In the genomic region with DNA sequence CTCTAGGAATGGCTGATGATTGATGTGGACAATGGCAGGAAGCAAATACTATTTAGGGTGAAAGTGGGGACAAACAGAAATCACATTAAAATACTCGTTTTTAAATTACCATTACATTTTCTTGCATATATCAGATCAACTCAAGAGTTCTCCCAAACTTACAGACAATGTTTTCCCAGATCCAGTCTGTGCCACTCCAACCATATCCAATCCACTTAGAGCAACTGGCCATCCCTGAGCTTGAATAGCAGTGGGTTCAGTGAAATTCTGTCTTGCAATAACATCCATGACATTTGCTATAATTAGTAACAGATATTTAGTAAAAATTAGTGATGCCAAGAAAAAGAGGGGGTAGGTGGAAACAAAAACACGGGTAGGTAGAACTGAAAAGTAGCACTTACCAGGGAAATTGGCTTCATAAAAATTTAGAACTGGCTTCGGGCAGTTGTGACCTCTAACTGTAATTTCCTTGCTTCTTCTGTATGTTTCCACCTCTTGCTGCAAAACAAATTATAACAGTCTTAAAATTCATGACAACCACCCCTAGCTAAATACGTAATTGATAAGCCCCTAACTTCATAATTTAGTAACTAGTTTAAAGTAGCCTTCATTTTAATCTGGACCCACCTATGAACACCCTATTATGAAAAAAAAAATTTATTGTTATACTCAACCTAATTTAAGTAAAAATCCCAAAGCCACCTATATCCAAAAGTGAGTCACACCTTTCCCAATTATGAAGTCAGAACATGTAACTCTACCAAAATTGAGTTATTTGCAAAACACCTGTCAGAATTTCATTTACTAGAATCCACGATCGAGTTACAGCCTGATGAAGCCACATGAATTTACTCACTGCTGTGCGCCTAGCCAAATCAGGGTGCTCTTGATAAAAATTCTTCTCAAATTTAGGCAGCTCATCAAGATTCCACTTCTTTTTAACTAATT, we compare ENCODE assay signal across 7 cellular contexts. TPM values are rescaled to one million over a fixed set of nuclear protein-coding genes. Genes with fewer than 3 reads are reported as not detected.
DNase-seq lines count a peak whose midpoint lies in the region; ATAC-seq lines count a peak whose summit lies in the region.

No MANE protein-coding gene starts in this region.

- WGBS in HUES64: 78% methylated on average over 7 of the region's 7 CpGs

- H3K9me3 ChIP-seq in HUES64 (ENCODE audit: insufficient read depth, low read depth, low read length) (no peaks in the 10 kb centered on the region), iPS-20b (ENCODE audit: insufficient read depth, low read depth, low read length) (no peaks in the 10 kb centered on the region; the same call in 1 of the 2 replicates), stomach smooth muscle (ENCODE audit: control insufficient read depth in 2 of 2, low read length in 2 of 2) (no peaks in the 10 kb centered on the region)

- H3K36me3 ChIP-seq in HUES64 (ENCODE audit: insufficient read depth, low read length) (peaks cover 72% of the 10 kb centered on the region), iPS-20b (ENCODE audit: insufficient read depth, low read depth, low read length) (peaks cover 68% of the 10 kb centered on the region), stomach smooth muscle (ENCODE audit: control insufficient read depth in 2 of 2, insufficient read depth in 2 of 2, low read length in 2 of 2) (peaks cover 48 to 58% of the 10 kb centered on the region in 2 donors)

- H3K4me3 ChIP-seq in HUES64 (ENCODE audit: low read length): peak overlapping the region; percentile 95
- peak overlapping the region; percentile 100 for H3K4me3 ChIP-seq in iPS-20b (ENCODE audit: low read length)
- peak overlapping the region; percentile 98 to 100 for H3K4me3 ChIP-seq in stomach smooth muscle (ENCODE audit: low read length in 2 of 2)

- no peak for ATAC-seq in HG03571 (IDR thresholded peaks at IDR 0.05; ENCODE audit: unreplicated experiment)
- ATAC-seq in GM18858 (IDR thresholded peaks at IDR 0.05; ENCODE audit: unreplicated experiment): no peak

- peaks cover 37% of the 10 kb centered on the region for H3K36me3 Mint-ChIP-seq in activated naive CD8-positive, alpha-beta T cell

- H3K4me1 ChIP-seq in HUES64 (ENCODE audit: insufficient read depth, low read length): peaks cover 28% of the 10 kb centered on the region; the same call in 1 of the 2 replicates
- H3K4me1 ChIP-seq in iPS-20b (ENCODE audit: insufficient read depth, low read length): peaks cover 9% of the 10 kb centered on the region; the same call in 1 of the 2 replicates
- peaks cover 34% of the 10 kb centered on the region for H3K4me1 ChIP-seq in stomach smooth muscle (ENCODE audit: control insufficient read depth, insufficient read depth, low read length)

- peaks cover 71% of the 10 kb centered on the region for H3K4me1 Mint-ChIP-seq in activated naive CD8-positive, alpha-beta T cell (ENCODE audit: low read depth)

- no peak for DNase-seq in LoVo (ENCODE audit: low spot score)

- H3K27ac Mint-ChIP-seq in activated naive CD8-positive, alpha-beta T cell: peak overlapping the region; percentile 92

- no peaks in the 10 kb centered on the region for H3K27me3 Mint-ChIP-seq in activated naive CD8-positive, alpha-beta T cell

- peak overlapping the region; percentile 8; the same call in 1 of the 2 replicates for H3K27ac ChIP-seq in HUES64 (ENCODE audit: low read depth, low read length)
- H3K27ac ChIP-seq in iPS-20b (ENCODE audit: low read length): no peak overlapping the region
- H3K27ac ChIP-seq in stomach smooth muscle (ENCODE audit: low read length): peak overlapping the region; percentile 100

- no peaks in the 10 kb centered on the region for H3K9me3 Mint-ChIP-seq in activated naive CD8-positive, alpha-beta T cell (ENCODE audit: low read depth)

- peak overlapping the region; percentile 100 for H3K4me3 Mint-ChIP-seq in activated naive CD8-positive, alpha-beta T cell

- no peaks in the 10 kb centered on the region for H3K27me3 ChIP-seq in HUES64 (ENCODE audit: insufficient read depth, low read length)
- H3K27me3 ChIP-seq in iPS-20b (ENCODE audit: insufficient read depth, low read length): no peaks in the 10 kb centered on the region
- no peaks in the 10 kb centered on the region for H3K27me3 ChIP-seq in stomach smooth muscle (ENCODE audit: control insufficient read depth in 1 of 2, insufficient read depth in 2 of 2, low read length in 2 of 2)

- H3K9ac ChIP-seq in HUES64 (ENCODE audit: low read depth, low read length) (peak overlapping the region; percentile 100), iPS-20b (ENCODE audit: low read depth, low read length) (peak overlapping the region; percentile 100), stomach smooth muscle (ENCODE audit: low read length in 2 of 2) (peak overlapping the region; percentile 100)

RNA-seq across cellular contexts. Expression of a gene that starts 2.0 kb away (rescaled TPM):
- 432 TPM for polyA plus RNA-seq in HUES64 (2013, experiment 1 of 2)
- polyA plus RNA-seq in HUES64 (2013, experiment 2 of 2): 438 TPM

RNA-seq across cellular contexts. Expression of a gene that starts 2.7 kb away (rescaled TPM):
- polyA plus RNA-seq in HUES64 (2013, experiment 1 of 2): 35.7 TPM
- polyA plus RNA-seq in HUES64 (2013, experiment 2 of 2): 37.3 TPM

RNA-seq across cellular contexts. Expression of a gene that starts 7.2 kb away (rescaled TPM):
- polyA plus RNA-seq in HUES64 (2013, experiment 1 of 2): 17.4 TPM
- 18.3 TPM for polyA plus RNA-seq in HUES64 (2013, experiment 2 of 2)

RNA-seq across cellular contexts. Expression of a gene that starts 55.2 kb away (rescaled TPM):
- polyA plus RNA-seq in HUES64 (2013, experiment 1 of 2): not detected
- not detected for polyA plus RNA-seq in HUES64 (2013, experiment 2 of 2)
